Comparison of ENCODE assay signal across 8 cellular contexts in the genomic region with DNA sequence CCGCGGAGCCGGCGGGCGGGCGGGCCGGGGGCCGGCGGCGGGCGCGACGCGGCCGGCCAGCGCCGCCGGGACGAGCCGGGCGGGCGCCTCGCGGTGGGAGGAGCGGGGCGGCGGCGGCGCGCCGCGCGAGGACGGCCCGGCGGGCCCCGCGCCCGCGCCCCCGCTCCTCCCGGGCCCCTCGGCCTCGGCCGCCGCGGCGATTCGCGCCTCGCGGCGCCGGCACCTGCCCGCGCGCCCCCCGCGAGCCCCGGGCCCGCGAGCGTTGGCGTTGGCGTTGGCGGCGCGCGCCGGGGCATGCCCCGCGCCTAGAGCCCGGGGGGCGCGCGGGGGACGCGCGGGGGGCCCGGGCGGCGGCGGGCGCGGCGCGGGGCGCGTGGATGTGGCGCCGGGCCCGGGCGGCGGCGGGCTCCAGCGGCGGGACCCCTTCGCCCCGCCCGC. TPM values are rescaled to one million over a fixed set of nuclear protein-coding genes. Genes with fewer than 3 reads are reported as not detected.
DNase-seq lines count a peak whose midpoint lies in the region; ATAC-seq and TF ChIP-seq lines count a peak whose summit lies in the region.

SKI (plus strand) TSS at position 163 of the 438 bp plus-strand sequence. CDS start 448 bp downstream, outside the sequence.

- H3K4me1 Mint-ChIP-seq in activated T-cell treated with anti-CD3 and anti-CD28 coated beads, Interleukin-2, amount 50 U/mL, for 4 hours (ENCODE audit: low read depth): peaks cover 28% of the 10 kb centered on the region
- peaks cover 24% of the 10 kb centered on the region for H3K4me1 Mint-ChIP-seq in type B pancreatic cell (ENCODE audit: unreplicated experiment)

- H3K27me3 Mint-ChIP-seq in activated T-cell treated with anti-CD3 and anti-CD28 coated beads, Interleukin-2, amount 50 U/mL, for 4 hours (ENCODE audit: low read depth): no peaks in the 10 kb centered on the region
- H3K27me3 Mint-ChIP-seq in type B pancreatic cell: peaks cover 2% of the 10 kb centered on the region

- peak within 1 kb of the TSS; percentile 92 for H3K27ac Mint-ChIP-seq in type B pancreatic cell

- no peak for DNase-seq in activated T-cell treated with anti-CD3 and anti-CD28 coated beads, Interleukin-2, amount 50 U/mL, for 4 hours
- no peak for DNase-seq in activated T-cell treated with anti-CD3 and anti-CD28 coated beads for 4 hours
- no peak for DNase-seq in cerebellum (ENCODE audit: low spot score)
- no peak for DNase-seq in lung microvascular endothelial cell (ENCODE audit: low read depth in 2 of 2)
- DNase-seq in type B pancreatic cell (ENCODE audit: extremely low spot score, unreplicated experiment): no peak
- no peak for DNase-seq in stimulated activated CD4-positive, alpha-beta T cell treated with anti-CD3 and anti-CD28 coated beads, Interleukin-15, amount 100 ng/mL, for 24 hours

- no peak for ATAC-seq in activated T-cell treated with anti-CD3 and anti-CD28 coated beads, Interleukin-2, amount 50 U/mL, for 4 hours
- ATAC-seq in GM19455 (IDR thresholded peaks at IDR 0.05; ENCODE audit: unreplicated experiment) (no peak), GM19324 (IDR thresholded peaks at IDR 0.05; ENCODE audit: low FRiP score, unreplicated experiment) (no peak)

- no peak for TF ChIP-seq CTCF in type B pancreatic cell (conservative IDR thresholded peaks at IDR 0.05)

- H3K4me3 Mint-ChIP-seq in activated T-cell treated with anti-CD3 and anti-CD28 coated beads, Interleukin-2, amount 50 U/mL, for 4 hours: peak within 1 kb of the TSS; percentile 95
- peak within 1 kb of the TSS; percentile 98 for H3K4me3 Mint-ChIP-seq in type B pancreatic cell

- H3K36me3 Mint-ChIP-seq in activated T-cell treated with anti-CD3 and anti-CD28 coated beads, Interleukin-2, amount 50 U/mL, for 4 hours (ENCODE audit: insufficient read depth): no peaks in the 10 kb centered on the region
- no peaks in the 10 kb centered on the region for H3K36me3 Mint-ChIP-seq in type B pancreatic cell

- no peaks in the 10 kb centered on the region for H3K9me3 Mint-ChIP-seq in activated T-cell treated with anti-CD3 and anti-CD28 coated beads, Interleukin-2, amount 50 U/mL, for 4 hours
- H3K9me3 Mint-ChIP-seq in type B pancreatic cell: no peaks in the 10 kb centered on the region

RNA-seq across cellular contexts. Expression of gene SKI, which starts in this region (rescaled TPM):
- total RNA-seq in activated T-cell treated with anti-CD3 and anti-CD28 coated beads, Interleukin-2, amount 50 U/mL, for 4 hours: 10 to 100 TPM; 43.8 to 45.2 (median 44.7) TPM
- 23.4 TPM for total RNA-seq in cerebellum
- 11.8 and 18.3 TPM in 2 replicates for total RNA-seq in lung microvascular endothelial cell
- total RNA-seq in type B pancreatic cell (ENCODE audit: low replicate concordance): 52.7 and 55.7 TPM in 2 replicates
